ENCODE assay signal across 20 cellular contexts in genomic region chr6:127581576-127581975, GRCh38. TPM values are rescaled to one million over a fixed set of nuclear protein-coding genes. Genes with fewer than 3 reads are reported as not detected.
"Had no signal": no experiment of that assay in that cellular context is flagged by ENCODE, and none has a peak within 500 bp of the region (broad histone marks: within the 10 kb centered on the region; RNA-seq: fewer than 3 reads in every experiment).

No MANE protein-coding gene starts in this region.

- H3K4me3 ChIP-seq: lower lobe of right lung, mucosa of descending colon, pancreas, psoas muscle, right atrium auricular region, spleen, tibial artery had no signal

- DNase-seq: activated CD4-positive, alpha-beta memory T cell treated with anti-CD3 and anti-CD28 coated beads, Interleukin-2, amount 10 ng/mL, durations not matched to agents 7 days and 5 days; activated CD4-positive, alpha-beta T cell treated with anti-CD3 and anti-CD28 coated beads, Interleukin-2, amount 10 ng/mL, durations not matched to agents 24 days and 14 days; activated T-cell treated with anti-CD3 and anti-CD28 coated beads, Interleukin-2, amount 50 U/mL, for 1 hour; central memory CD4-positive, alpha-beta T cell; effector memory CD4-positive, alpha-beta T cell; foreskin keratinocyte; kidney; lower lobe of right lung; mesendoderm; mucosa of descending colon; nephron progenitor cell; pancreas; psoas muscle; spleen; stimulated activated CD4-positive, alpha-beta T cell treated with anti-CD3 and anti-CD28 coated beads, Interleukin-4, amount 100 ng/mL, for 24 hours; tibial artery had no signal

- ATAC-seq: foreskin keratinocyte, left lobe of liver, lower lobe of right lung, mucosa of descending colon, pancreas, psoas muscle had no signal

RNA-seq across cellular contexts. Expression of gene C6orf58, which starts 4.6 kb away (rescaled TPM):
- polyA plus RNA-seq: esophagus, psoas muscle, urinary bladder had no signal
